In the genomic region with DNA sequence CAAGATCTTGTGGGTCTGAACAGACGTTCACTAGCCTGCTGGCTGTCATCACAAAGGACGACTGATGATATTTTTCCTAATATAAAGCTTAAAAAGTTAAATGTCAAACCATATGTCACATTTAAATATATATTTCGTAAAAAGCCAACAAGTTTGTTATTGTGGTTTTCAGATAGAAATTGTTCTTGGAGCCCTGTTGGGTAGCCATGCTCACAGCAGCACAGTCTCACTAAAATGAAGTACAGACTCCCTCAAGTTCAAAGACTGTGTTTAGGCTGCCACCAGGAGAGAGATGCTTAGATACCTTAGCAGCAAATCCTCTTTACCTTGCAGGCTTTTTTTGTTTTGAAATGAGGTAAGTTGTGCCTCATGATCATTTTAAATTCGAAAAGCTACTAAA, we compare ENCODE assay signal across 1 cellular context.
TF ChIP-seq lines count a peak whose summit lies in the region.

No MANE protein-coding gene starts in this region.

TF ChIP-seq in SK-N-SH treated with all-trans-retinoic acid at 6 μM for 48 hours, 23 proteins besides CTCF, POLR2A, EP300 and RAD21 (continued from another document):
- TF ChIP-seq PATZ1 (CRISPR knock-in tag; IDR thresholded peaks at IDR 0.05; ENCODE audit: borderline replicate concordance): no peak
- no peak for TF ChIP-seq OSR1 (CRISPR knock-in tag; IDR thresholded peaks at IDR 0.05)
- TF ChIP-seq TCF4 (CRISPR knock-in tag; IDR thresholded peaks at IDR 0.05; ENCODE audit: borderline replicate concordance): no peak
- TF ChIP-seq BACH2 (CRISPR knock-in tag; IDR thresholded peaks at IDR 0.05; ENCODE audit: borderline replicate concordance): no peak
